ENCODE assay signal across 25 cellular contexts in genomic region chr6:22794844-22795243, GRCh38.
"Had no signal": no experiment of that assay in that cellular context is flagged by ENCODE, and none has a peak within 500 bp of the region (broad histone marks: within the 10 kb centered on the region; RNA-seq: fewer than 3 reads in every experiment).

No MANE protein-coding gene starts in this region.

- H3K9me3 ChIP-seq: testis, thyroid gland, uterus had no signal

- H3K4me1 ChIP-seq: stomach, suprapubic skin, testis, thyroid gland, tibial artery, tibial nerve, transverse colon, upper lobe of left lung, uterus, vagina had no signal

- H3K27me3 ChIP-seq: stomach, suprapubic skin, testis, thyroid gland, tibial artery, tibial nerve, transverse colon, upper lobe of left lung, uterus, vagina had no signal

- DNase-seq: stimulated activated CD4-positive, alpha-beta T cell treated with anti-CD3 and anti-CD28 coated beads, Interleukin-2, amount 100 ng/mL, for 24 hours; stimulated activated CD4-positive, alpha-beta T cell treated with anti-CD3 and anti-CD28 coated beads, Interleukin-2, amount 100 ng/mL, for 48 hours; stimulated activated CD4-positive, alpha-beta T cell treated with anti-CD3 and anti-CD28 coated beads, Interleukin-4, amount 100 ng/mL, for 1 hour; stimulated activated CD4-positive, alpha-beta T cell treated with anti-CD3 and anti-CD28 coated beads, Interleukin-4, amount 100 ng/mL, for 24 hours; stimulated activated CD4-positive, alpha-beta T cell treated with anti-CD3 and anti-CD28 coated beads, Interleukin-4, amount 100 ng/mL, for 4 hours; stimulated activated CD8-positive, alpha-beta memory T cell treated with anti-CD3 and anti-CD28 coated beads, Interleukin-4, amount 100 ng/mL, for 48 hours; stimulated activated naive B cell treated with anti-CD40 and anti-IgM and Interleukin-4, amounts not matched to agents 10 μg/mL and 1 μg/mL and 100 μg/mL, for 72 hours; stimulated activated naive CD4-positive, alpha-beta T cell; stimulated activated naive CD4-positive, alpha-beta T cell treated with Interleukin-2 at 50 U/mL for 16 hours; stimulated activated naive CD8-positive, alpha-beta T cell treated with anti-CD3 and anti-CD28 coated beads, Interleukin-15, amount 100 ng/mL, for 72 hours; stimulated activated naive CD8-positive, alpha-beta T cell treated with anti-CD3 and anti-CD28 coated beads, Interleukin-15, Interleukin-2, amounts not matched to agents 100 U/mL and 50 U/mL, for 24 hours; stomach; substantia nigra; testis; thyroid gland; tibial artery; transverse colon; upper lobe of left lung; uterus had no signal

- H3K4me3 ChIP-seq: stomach, suprapubic skin, testis, thoracic aorta, thyroid gland, tibial artery, tibial nerve, transverse colon, upper lobe of left lung, uterus, vagina had no signal

- H3K27ac ChIP-seq: stomach, suprapubic skin, testis, thoracic aorta, thyroid gland, tibial artery, tibial nerve, transverse colon, upper lobe of left lung, uterus, vagina had no signal

- ATAC-seq: stimulated activated effector memory CD8-positive, alpha-beta T cell treated with anti-CD3 and anti-CD28 coated beads, Interleukin-12 subunit alpha, Interleukin-12 subunit beta, amount 100 ng/mL, for 72 hours; stimulated activated memory B cell treated with anti-CD40 and anti-IgM and Interleukin-4, amounts not matched to agents 10 μg/mL and 1 μg/mL and 100 μg/mL, for 72 hours; stimulated activated naive B cell treated with anti-CD40 and anti-IgM and Interleukin-4, amounts not matched to agents 10 μg/mL and 1 μg/mL and 100 μg/mL, for 72 hours; stimulated activated naive CD8-positive, alpha-beta T cell treated with anti-CD3 and anti-CD28 coated beads, Interleukin-15, amount 100 ng/mL, for 72 hours; stimulated activated naive CD8-positive, alpha-beta T cell treated with anti-CD3 and anti-CD28 coated beads, Interleukin-15, Interleukin-2, amounts not matched to agents 100 U/mL and 50 U/mL, for 24 hours had no signal

- H3K36me3 ChIP-seq: stomach, suprapubic skin, thoracic aorta, thyroid gland, tibial artery, tibial nerve, transverse colon, upper lobe of left lung, uterus, vagina had no signal
